ENCODE assay signal across 1 cellular context in genomic region chr11:57126766-57127400, GRCh38.
TF ChIP-seq lines count a peak whose summit lies in the region.

No MANE protein-coding gene starts in this region.

TF ChIP-seq in K562, 482 proteins besides CTCF, POLR2A, EP300 and RAD21 (continued from another document and continues in another):
- TF ChIP-seq STAT6 (CRISPR knock-in tag; IDR thresholded peaks at IDR 0.05) (no peak), ASH1L (IDR thresholded peaks at IDR 0.05; ENCODE audit: borderline replicate concordance, low read depth, partially characterized antibody) (no peak), KAT2B (IDR thresholded peaks at IDR 0.05; ENCODE audit: low read depth, low read length) (no peak), MYC (IDR thresholded peaks at IDR 0.05; ENCODE audit: low read depth, low read length) (no peak), MYC (CRISPR knock-in tag; IDR thresholded peaks at IDR 0.05; ENCODE audit: borderline replicate concordance, low read depth) (no peak), ID3 (CRISPR knock-in tag; IDR thresholded peaks at IDR 0.05) (no peak), ID3 (tag; IDR thresholded peaks at IDR 0.05) (peak; percentile 34; the same call in 1 of the 2 replicates), ZNF212 (CRISPR knock-in tag; IDR thresholded peaks at IDR 0.05) (no peak), GATAD2B (IDR thresholded peaks at IDR 0.05; ENCODE audit: borderline replicate concordance) (no peak), EZH2 (IDR thresholded peaks at IDR 0.05; ENCODE audit: borderline replicate concordance, low read depth, low read length) (no peak), ZSCAN29 (IDR thresholded peaks at IDR 0.05) (no peak), PRMT5 (CRISPR knock-in tag; IDR thresholded peaks at IDR 0.05) (no peak), ZBTB11 (CRISPR knock-in tag; IDR thresholded peaks at IDR 0.05) (no peak), ZBTB2 (IDR thresholded peaks at IDR 0.05) (no peak), FOXK2 (conservative IDR thresholded peaks at IDR 0.05 in 1 of 2, IDR thresholded peaks at IDR 0.05 in 1 of 2; ENCODE audit: low read depth in 2 of 2) (peak; percentile 47 to 55; a peak in 2 of 4 replicates), ZMIZ1 (IDR thresholded peaks at IDR 0.05; ENCODE audit: low read depth in 2 of 2, low read length in 2 of 2) (peak in 1 of 2 experiments; percentile 52; a peak in 1 of 4 replicates), POLR2G (IDR thresholded peaks at IDR 0.05; ENCODE audit: low read depth, low read length) (no peak), BRD9 (IDR thresholded peaks at IDR 0.05; ENCODE audit: low read depth, partially characterized antibody) (no peak), RUNX1 (IDR thresholded peaks at IDR 0.05; ENCODE audit: low read depth) (no peak), SNRNP70 (optimal IDR thresholded peaks at IDR 0.05; ENCODE audit: low read depth, low read length) (no peak), CTBP1 (IDR thresholded peaks at IDR 0.05; ENCODE audit: borderline replicate concordance) (peak; percentile 60; the same call in 1 of the 2 replicates), ZNF431 (CRISPR knock-in tag; IDR thresholded peaks at IDR 0.05) (no peak), MEF2A (IDR thresholded peaks at IDR 0.05; ENCODE audit: control insufficient read depth, low read depth, low read length) (no peak), KAT8 (IDR thresholded peaks at IDR 0.05; ENCODE audit: low read depth) (no peak), TAF15 (IDR thresholded peaks at IDR 0.05; ENCODE audit: low read depth, low read length) (no peak), ZZZ3 (IDR thresholded peaks at IDR 0.05) (no peak), NFRKB (IDR thresholded peaks at IDR 0.05; ENCODE audit: low read depth) (no peak), ZHX1 (conservative IDR thresholded peaks at IDR 0.05; ENCODE audit: low read length) (no peak), FOSL1 (tag; conservative IDR thresholded peaks at IDR 0.05) (no peak), SAP30 (IDR thresholded peaks at IDR 0.05; ENCODE audit: borderline replicate concordance, insufficient read depth, low read depth, low read length, poor library complexity, severe bottlenecking) (no peak), ARID1B (IDR thresholded peaks at IDR 0.05) (peak; percentile 96), TCF7 (IDR thresholded peaks at IDR 0.05; ENCODE audit: borderline replicate concordance) (peak; percentile 93)
